2 cellular contexts compared by ENCODE assay signal in the genomic region with DNA sequence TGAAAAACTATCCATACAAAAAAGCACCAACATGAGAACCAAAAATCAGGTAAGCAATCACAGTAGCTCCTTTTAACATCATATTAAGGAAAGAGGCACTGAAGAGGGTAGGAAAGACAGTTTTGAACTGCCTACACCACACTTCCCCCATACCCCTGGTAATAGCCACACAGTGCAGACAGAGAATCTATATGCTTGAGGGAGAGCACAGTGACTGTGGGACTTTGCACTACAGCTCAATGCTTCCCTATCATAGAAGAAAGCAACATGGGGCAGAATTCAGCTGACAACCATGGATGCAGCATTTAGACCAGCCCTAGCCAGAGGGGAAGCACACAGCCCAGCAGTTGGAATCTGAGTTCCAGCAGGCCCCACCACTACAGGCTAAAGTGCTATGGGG.
TF ChIP-seq lines count a peak whose summit lies in the region.

No MANE protein-coding gene starts in this region.

TF ChIP-seq in HepG2, 621 proteins besides CTCF, POLR2A, EP300 and RAD21:
- no peak for TF ChIP-seq PPARG (CRISPR knock-in tag; conservative IDR thresholded peaks at IDR 0.05)
- no peak for TF ChIP-seq ELF1 (CRISPR knock-in tag; IDR thresholded peaks at IDR 0.05)
- no peak for TF ChIP-seq ZNF678 (CRISPR knock-in tag; IDR thresholded peaks at IDR 0.05)
- no peak for TF ChIP-seq ZNF256 (CRISPR knock-in tag; conservative IDR thresholded peaks at IDR 0.05)
- no peak for TF ChIP-seq TSC22D2 (CRISPR knock-in tag; IDR thresholded peaks at IDR 0.05; ENCODE audit: borderline replicate concordance)
- no peak for TF ChIP-seq ZNF282 (IDR thresholded peaks at IDR 0.05; ENCODE audit: partially characterized antibody)
- TF ChIP-seq ZNF720 (CRISPR knock-in tag; IDR thresholded peaks at IDR 0.05): no peak
- no peak for TF ChIP-seq SSRP1 (CRISPR knock-in tag; IDR thresholded peaks at IDR 0.05)
- no peak for TF ChIP-seq ZZZ3 (CRISPR knock-in tag; IDR thresholded peaks at IDR 0.05; ENCODE audit: borderline replicate concordance)
- no peak for TF ChIP-seq ZNF543 (CRISPR knock-in tag; IDR thresholded peaks at IDR 0.05)
TF ChIP-seq in HepG2: peak in this region for 0.

TF ChIP-seq in K562, 482 proteins besides CTCF, POLR2A, EP300 and RAD21:
- TF ChIP-seq TEAD4 (IDR thresholded peaks at IDR 0.05; ENCODE audit: low read length): no peak
- no peak for TF ChIP-seq TEAD4 (CRISPR knock-in tag; IDR thresholded peaks at IDR 0.05; ENCODE audit: borderline replicate concordance)
- no peak for TF ChIP-seq TCF15 (CRISPR knock-in tag; IDR thresholded peaks at IDR 0.05)
- no peak for TF ChIP-seq ZNF121 (CRISPR knock-in tag; conservative IDR thresholded peaks at IDR 0.05)
- no peak for TF ChIP-seq BACH1 (tag; IDR thresholded peaks at IDR 0.05)
- TF ChIP-seq EHMT2 (IDR thresholded peaks at IDR 0.05): no peak
- TF ChIP-seq, protein P1, sequence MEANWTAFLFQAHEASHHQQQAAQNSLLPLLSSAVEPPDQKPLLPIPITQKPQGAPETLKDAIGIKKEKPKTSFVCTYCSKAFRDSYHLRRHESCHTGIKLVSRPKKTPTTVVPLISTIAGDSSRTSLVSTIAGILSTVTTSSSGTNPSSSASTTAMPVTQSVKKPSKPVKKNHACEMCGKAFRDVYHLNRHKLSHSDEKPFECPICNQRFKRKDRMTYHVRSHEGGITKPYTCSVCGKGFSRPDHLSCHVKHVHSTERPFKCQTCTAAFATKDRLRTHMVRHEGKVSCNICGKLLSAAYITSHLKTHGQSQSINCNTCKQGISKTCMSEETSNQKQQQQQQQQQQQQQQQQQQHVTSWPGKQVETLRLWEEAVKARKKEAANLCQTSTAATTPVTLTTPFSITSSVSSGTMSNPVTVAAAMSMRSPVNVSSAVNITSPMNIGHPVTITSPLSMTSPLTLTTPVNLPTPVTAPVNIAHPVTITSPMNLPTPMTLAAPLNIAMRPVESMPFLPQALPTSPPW (CRISPR knock-in tag; IDR thresholded peaks at IDR 0.05): no peak
- TF ChIP-seq TARDBP (IDR thresholded peaks at IDR 0.05): no peak
- TF ChIP-seq ETV5 (CRISPR knock-in tag; IDR thresholded peaks at IDR 0.05; ENCODE audit: low read depth): no peak
- TF ChIP-seq GTF2F1 (IDR thresholded peaks at IDR 0.05; ENCODE audit: low read depth, low read length): no peak
